Comparison of ENCODE assay signal across 15 cellular contexts in the genomic region with DNA sequence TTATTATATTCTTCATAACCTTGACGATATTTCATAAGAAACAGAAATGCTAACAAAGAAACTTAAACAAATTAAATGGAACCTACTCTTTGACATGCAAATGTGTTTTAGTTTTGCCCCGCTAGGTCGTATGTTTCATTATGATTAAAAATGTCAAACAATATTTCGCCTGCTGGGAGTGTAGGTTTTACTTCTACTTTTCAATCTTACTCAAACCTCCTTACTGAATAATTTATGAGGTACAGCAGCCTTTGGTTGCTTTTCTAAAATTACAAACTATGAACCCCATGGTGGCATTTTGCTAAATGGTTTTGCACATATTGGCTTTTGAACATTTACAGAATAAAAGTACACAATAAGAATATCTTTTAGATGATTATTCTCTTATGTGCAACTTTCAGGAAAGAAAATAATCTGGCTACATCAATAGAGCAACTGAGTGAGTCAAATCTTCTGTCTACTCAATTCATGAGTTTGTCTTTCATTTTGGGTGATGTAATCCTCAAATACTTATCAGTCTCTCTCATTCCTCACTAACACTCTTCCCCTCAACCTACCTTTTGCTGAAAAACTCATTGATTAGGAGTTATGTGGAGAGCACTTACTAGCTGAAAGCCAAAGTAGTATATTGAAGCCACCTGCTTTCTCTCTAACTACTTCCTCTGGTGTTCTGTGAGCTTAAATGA.
A peak's percentile ranks its signal among the peaks of the same experiment; 100 is the strongest.
DNase-seq lines count a peak whose midpoint lies in the region; ATAC-seq and TF ChIP-seq lines count a peak whose summit lies in the region.
"Had no signal": no experiment of that assay in that cellular context is flagged by ENCODE, and none has a peak within 500 bp of the region (broad histone marks: within the 10 kb centered on the region; RNA-seq: fewer than 3 reads in every experiment).

No MANE protein-coding gene starts in this region.

- H4K91ac ChIP-seq in H9 (ENCODE audit: insufficient read length, low read depth, low read length): no peak overlapping the region

- no peak overlapping the region for H3K18ac ChIP-seq in H9 (ENCODE audit: insufficient read length, low read depth, low read length)

- no peak overlapping the region for H4K8ac ChIP-seq in H9 (replicated peaks; ENCODE audit: insufficient read length, low read depth, low read length)

- H2BK12ac ChIP-seq in H9 (ENCODE audit: insufficient read length, low read depth, low read length): no peak overlapping the region

- no peak for TF ChIP-seq CTCF in GM12865 (IDR thresholded peaks at IDR 0.05; ENCODE audit: insufficient read depth, low read depth, low read length, missing control alignments)
- no peak for TF ChIP-seq CTCF in H9 (conservative IDR thresholded peaks at IDR 0.05)

- H3K9me3 ChIP-seq in H9 (ENCODE audit: control insufficient read depth, low read depth, low read length): no peaks in the 10 kb centered on the region
- H3K9me3 ChIP-seq: HAP-1, stomach had no signal

- H4K5ac ChIP-seq in H9 (ENCODE audit: insufficient read length, low read depth, low read length): no peak overlapping the region

- no peaks in the 10 kb centered on the region for H3K36me3 Mint-ChIP-seq in H9 (ENCODE audit: insufficient read depth in 1 of 3, low read depth in 3 of 3)

- no peak overlapping the region for H3K4me3 Mint-ChIP-seq in H9

- no peak overlapping the region for H3K4ac ChIP-seq in H9 (ENCODE audit: low read depth, low read length)

- no peak overlapping the region for H3T11ph ChIP-seq in H9 (ENCODE audit: low read length)

- H3K27ac ChIP-seq in H9 (ENCODE audit: insufficient read length, low read depth, low read length): no peak overlapping the region
- H3K27ac ChIP-seq: stomach had no signal

- H2BK20ac ChIP-seq in H9 (ENCODE audit: low read depth, low read length, poor library complexity, severe bottlenecking): no peak overlapping the region

- ATAC-seq in GM19328 (IDR thresholded peaks at IDR 0.05; ENCODE audit: unreplicated experiment): peak; percentile 92
- peak; percentile 90 for ATAC-seq in HG02588 (IDR thresholded peaks at IDR 0.05; ENCODE audit: unreplicated experiment)
- peak; percentile 89 for ATAC-seq in HG03175 (IDR thresholded peaks at IDR 0.05; ENCODE audit: unreplicated experiment)
- ATAC-seq: activated CD4-positive, CD25-positive, alpha-beta regulatory T cell treated with anti-CD3 and anti-CD28 coated beads, Interleukin-2, amount 50 U/mL, for 24 hours had no signal

- H3K79me2 ChIP-seq in H9 (ENCODE audit: insufficient read depth, low read length): no peaks in the 10 kb centered on the region

- no peak overlapping the region for H2AK5ac ChIP-seq in H9 (ENCODE audit: insufficient read length, low read length)

- no peak overlapping the region for H3K9ac ChIP-seq in H9 (ENCODE audit: extremely low read depth, insufficient read length, low read length)

- H3K4me3 ChIP-seq in GM12865 (ENCODE audit: low read depth, low read length): no peak overlapping the region
- H3K4me3 ChIP-seq: HAP-1, lung, stomach had no signal

- no peak overlapping the region for H2BK120ac ChIP-seq in H9 (ENCODE audit: low read depth, low read length, poor library complexity, severe bottlenecking)

- H3K27me3 ChIP-seq in H9 (ENCODE audit: insufficient read depth, low read length): no peaks in the 10 kb centered on the region
- H3K27me3 ChIP-seq: stomach had no signal

- H2BK15ac ChIP-seq in H9 (ENCODE audit: low read depth, low read length): no peak overlapping the region

- H3K27ac Mint-ChIP-seq in H9: no peak overlapping the region

- no peak overlapping the region for H3K56ac ChIP-seq in H9 (ENCODE audit: insufficient read length, low read depth, low read length)

- no peaks in the 10 kb centered on the region for H3K4me1 ChIP-seq in H9 (ENCODE audit: insufficient read depth, low read length)
- H3K4me1 ChIP-seq: HAP-1, stomach had no signal

- no peaks in the 10 kb centered on the region; a peak in 2 of 5 replicates for H3K9me3 Mint-ChIP-seq in H9

- H3K23ac ChIP-seq in H9 (ENCODE audit: insufficient read length, low read depth, low read length): no peak overlapping the region

- no peaks in the 10 kb centered on the region for H3K27me3 Mint-ChIP-seq in H9 (ENCODE audit: low read depth)

- no peaks in the 10 kb centered on the region for H3K79me1 ChIP-seq in H9 (ENCODE audit: insufficient read depth, low read depth, low read length, poor library complexity, severe bottlenecking)

- H2BK5ac ChIP-seq in H9 (ENCODE audit: insufficient read length, low read length): no peak overlapping the region

- no peaks in the 10 kb centered on the region for H4K20me1 ChIP-seq in H9 (ENCODE audit: control insufficient read depth, insufficient read depth, insufficient read length)

- H2AFZ ChIP-seq in H9 (ENCODE audit: low read length): no peak overlapping the region

- WGBS in H9 (ENCODE audit: extremely low coverage, insufficient read length, low lambda C conversion rate): no CpG with 5 or more reads among the region's 4 CpGs

- H3K14ac ChIP-seq in H9 (ENCODE audit: insufficient read depth, low read length): no peak overlapping the region

- no peaks in the 10 kb centered on the region for H3K23me2 ChIP-seq in H9 (ENCODE audit: insufficient read length, low read depth, low read length, poor library complexity, severe bottlenecking)

- DNase-seq in GM12865 (ENCODE audit: low read depth) (peak; percentile 60), activated gamma-delta T cell treated with Interleukin-2 at 50 U/mL for 16 hours (no peak), SKM-1 treated with dmso at 0.1 percent for 144 hours (lab: John Stamatoyannopoulos, UW; ENCODE audit: unreplicated experiment) (no peak), H9 (no peak)
- DNase-seq in activated CD4-positive, CD25-positive, alpha-beta regulatory T cell (lab: John Stamatoyannopoulos, UW): no peak
- DNase-seq: ACHN; activated effector memory CD4-positive, alpha-beta T cell treated with anti-CD3 and anti-CD28 coated beads, Interleukin-2, amount 50 U/mL, for 16 hours; SIG-M5; stomach had no signal

- H3K4me2 ChIP-seq in H9 (ENCODE audit: insufficient read depth, insufficient read length, low read length): no peak overlapping the region

- H3K4me1 Mint-ChIP-seq in H9: no peaks in the 10 kb centered on the region
